In the genomic region with DNA sequence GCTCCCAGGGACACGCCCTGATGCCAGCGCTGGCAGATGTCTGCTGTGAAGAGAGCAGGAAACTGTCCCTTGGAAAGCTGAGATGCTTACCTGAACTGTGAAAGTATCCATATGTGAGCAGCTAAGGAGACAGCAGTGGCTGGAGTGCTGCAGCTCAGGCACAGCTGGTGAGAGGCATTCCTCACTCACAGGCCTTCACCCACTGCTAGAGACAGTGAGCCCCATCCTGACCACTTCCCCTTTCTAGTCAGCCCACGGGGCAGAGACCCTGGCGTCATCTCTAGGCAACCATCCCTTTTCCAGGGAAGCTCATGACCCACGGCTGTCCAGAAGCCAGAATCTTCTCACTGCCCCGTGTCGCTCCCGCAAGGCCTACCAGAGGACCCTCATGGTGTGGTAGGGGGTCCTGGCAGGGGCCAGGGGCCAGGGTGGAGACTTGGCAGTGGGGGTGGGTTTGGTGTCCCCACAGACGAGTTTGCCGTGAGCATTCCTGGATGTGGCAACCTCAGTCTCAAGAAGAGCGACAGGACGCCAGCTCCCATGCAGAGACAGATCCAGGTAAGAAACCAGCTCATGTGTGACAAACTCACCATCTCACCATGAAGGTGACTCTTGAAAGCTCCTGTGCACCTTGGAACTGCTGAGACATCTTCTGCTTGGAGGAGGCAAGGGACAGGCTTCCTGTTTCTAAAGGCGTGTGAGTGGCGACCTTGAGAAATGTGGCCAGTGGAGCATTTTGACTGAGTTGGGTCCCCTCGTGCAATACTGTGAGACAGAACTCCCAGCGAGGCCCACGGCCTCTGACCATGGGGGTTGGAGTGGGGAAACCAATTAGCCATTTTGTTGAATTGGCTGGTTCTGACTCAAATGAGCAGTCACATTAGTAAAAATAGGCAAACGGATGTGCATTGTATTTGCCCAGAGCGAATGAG, we compare ENCODE assay signal across 10 cellular contexts. TPM values are rescaled to one million over a fixed set of nuclear protein-coding genes. Genes with fewer than 3 reads are reported as not detected.
DNase-seq lines count a peak whose midpoint lies in the region; ATAC-seq and TF ChIP-seq lines count a peak whose summit lies in the region.
"Had no signal": no experiment of that assay in that cellular context is flagged by ENCODE, and none has a peak within 500 bp of the region (broad histone marks: within the 10 kb centered on the region; RNA-seq: fewer than 3 reads in every experiment).

TSS of gene SCIMP (minus strand) at position 216 of the 932 bp plus-strand sequence. CDS start at position 111, 105 bp downstream.

- H3K27me3 Mint-ChIP-seq in activated CD4-positive, alpha-beta T cell treated with anti-CD3 and anti-CD28 coated beads, Interleukin-2, amount 10 ng/mL, durations not matched to agents 24 days and 14 days, result no peaks in the 10 kb centered on the region
- H3K27me3 Mint-ChIP-seq: CD4-positive, alpha-beta T cell had no signal

- ATAC-seq in HG03457 (IDR thresholded peaks at IDR 0.05; ENCODE audit: unreplicated experiment) (peak; percentile 48), HG02973 (IDR thresholded peaks at IDR 0.05; ENCODE audit: unreplicated experiment) (no peak)

- TF ChIP-seq POLR2A in GM19099 (IDR thresholded peaks at IDR 0.05; ENCODE audit: extremely low read depth, insufficient read length, low read depth), result peak; percentile 86

- no peaks in the 10 kb centered on the region for H3K9me3 Mint-ChIP-seq in activated CD4-positive, alpha-beta T cell treated with anti-CD3 and anti-CD28 coated beads, Interleukin-2, amount 10 ng/mL, durations not matched to agents 24 days and 14 days
- H3K9me3 Mint-ChIP-seq: CD4-positive, alpha-beta T cell had no signal

- H3K27ac Mint-ChIP-seq in activated CD4-positive, alpha-beta T cell treated with anti-CD3 and anti-CD28 coated beads, Interleukin-2, amount 10 ng/mL, durations not matched to agents 24 days and 14 days, result no peak within 1 kb of the TSS
- H3K27ac Mint-ChIP-seq: CD4-positive, alpha-beta T cell had no signal

- H3K4me1 Mint-ChIP-seq in activated CD4-positive, alpha-beta T cell treated with anti-CD3 and anti-CD28 coated beads, Interleukin-2, amount 10 ng/mL, durations not matched to agents 24 days and 14 days, result peaks cover 3% of the 10 kb centered on the region

- H3K4me3 Mint-ChIP-seq in activated CD4-positive, alpha-beta T cell treated with anti-CD3 and anti-CD28 coated beads, Interleukin-2, amount 10 ng/mL, durations not matched to agents 24 days and 14 days, result no peak within 1 kb of the TSS
- H3K4me3 Mint-ChIP-seq: CD4-positive, alpha-beta T cell had no signal

- H3K36me3 Mint-ChIP-seq in activated CD4-positive, alpha-beta T cell treated with anti-CD3 and anti-CD28 coated beads, Interleukin-2, amount 10 ng/mL, durations not matched to agents 24 days and 14 days (ENCODE audit: low read depth), result no peaks in the 10 kb centered on the region

- peak; percentile 65 for DNase-seq in Ammon's horn (ENCODE audit: low spot score)
- peak; percentile 80 for DNase-seq in germinal center (ENCODE audit: low spot score)
- DNase-seq in NCI-H1105 (lab: John Stamatoyannopoulos, UW), result no peak
- DNase-seq in activated CD4-positive, alpha-beta T cell treated with anti-CD3 and anti-CD28 coated beads, Interleukin-2, amount 10 ng/mL, durations not matched to agents 24 days and 14 days, result no peak
- DNase-seq in activated CD4-positive, alpha-beta T cell treated with anti-CD3 and anti-CD28 coated beads for 4 hours, result no peak
- DNase-seq: CD4-positive, alpha-beta T cell had no signal

- intact Hi-C loops in activated CD4-positive, alpha-beta T cell treated with anti-CD3 and anti-CD28 coated beads, Interleukin-2, amount 10 ng/mL, durations not matched to agents 24 days and 14 days (cut with micrococcal nuclease), result loop anchor here (5.0 kb wide), 1 partner anchor 38 kb away; no protein-coding TSS in a partner anchor

RNA-seq across cellular contexts. Expression of gene SCIMP, which starts in this region (rescaled TPM):
- not detected in 2 replicates for total RNA-seq in activated CD4-positive, alpha-beta T cell treated with anti-CD3 and anti-CD28 coated beads, Interleukin-2, amount 10 ng/mL, durations not matched to agents 24 days and 14 days
- total RNA-seq: epithelial cell of proximal tubule had no signal

Comparison
In these comparisons a context has a peak if more than half of its experiments do, and no peak if none do; other contexts are left out.
1. DNase-seq: peak in Ammon's horn (single experiment) and germinal center (single experiment); none in NCI-H1105 (single experiment), activated CD4-positive, alpha-beta T cell treated with anti-CD3 and anti-CD28 coated beads, Interleukin-2, amount 10 ng/mL, durations not matched to agents 24 days and 14 days (single experiment) and activated CD4-positive, alpha-beta T cell treated with anti-CD3 and anti-CD28 coated beads for 4 hours (0 of 2).